In the genomic region with DNA sequence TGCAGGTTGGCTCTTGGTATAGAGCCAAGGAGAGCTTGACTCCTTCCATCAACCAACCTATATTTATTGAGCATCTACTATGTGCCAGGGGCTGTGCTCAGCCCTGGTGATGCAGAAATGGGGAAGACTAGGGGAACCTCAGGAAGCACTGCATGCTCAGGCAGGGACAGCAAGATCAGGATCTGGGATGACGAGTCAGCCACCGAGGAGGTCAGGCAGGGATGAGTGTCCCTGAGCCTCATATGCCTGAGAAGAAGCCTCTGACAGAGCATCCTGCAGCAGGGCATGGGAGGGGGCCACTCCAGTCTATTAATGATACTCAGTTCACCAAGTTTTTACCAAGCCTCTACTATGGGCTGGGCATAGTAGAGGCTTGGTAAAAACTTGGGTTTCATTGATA, we compare ENCODE assay signal across 24 cellular contexts.
A peak's percentile ranks its signal among the peaks of the same experiment; 100 is the strongest.
DNase-seq lines count a peak whose midpoint lies in the region; ATAC-seq and TF ChIP-seq lines count a peak whose summit lies in the region.
"Had no signal": no experiment of that assay in that cellular context is flagged by ENCODE, and none has a peak within 500 bp of the region (broad histone marks: within the 10 kb centered on the region; RNA-seq: fewer than 3 reads in every experiment).

No MANE protein-coding gene starts in this region.

- H3K9me3 ChIP-seq in CD8-positive, alpha-beta memory T cell (ENCODE audit: low read length) = peaks cover 2% of the 10 kb centered on the region
- H3K9me3 ChIP-seq: pancreas, suprapubic skin had no signal

- no peaks in the 10 kb centered on the region for H3K36me3 ChIP-seq in CD8-positive, alpha-beta memory T cell (ENCODE audit: insufficient read depth, low read length)
- H3K36me3 ChIP-seq: pancreas, suprapubic skin had no signal

- peak overlapping the region; percentile 8 for H3K4me3 ChIP-seq in CD8-positive, alpha-beta memory T cell (ENCODE audit: low read length)
- H3K4me3 ChIP-seq: dorsolateral prefrontal cortex, pancreas, smooth muscle cell, suprapubic skin had no signal

- peaks cover 5% of the 10 kb centered on the region for H3K36me3 Mint-ChIP-seq in activated CD4-positive, alpha-beta T cell treated with anti-CD3 and anti-CD28 coated beads, Interleukin-2, amount 10 ng/mL, durations not matched to agents 24 days and 14 days (ENCODE audit: low read depth)
- peaks cover 2 to 13% (median 6%) of the 10 kb centered on the region in 3 donors for H3K36me3 Mint-ChIP-seq in CD8-positive, alpha-beta memory T cell
- H3K36me3 Mint-ChIP-seq in activated CD8-positive, alpha-beta T cell treated with anti-CD3 and anti-CD28 coated beads for 36 hours (ENCODE audit: low read depth) = no peaks in the 10 kb centered on the region
- peaks cover 3% of the 10 kb centered on the region for H3K36me3 Mint-ChIP-seq in memory B cell

- intact Hi-C loops in activated CD4-positive, alpha-beta T cell treated with anti-CD3 and anti-CD28 coated beads, Interleukin-2, amount 10 ng/mL, durations not matched to agents 24 days and 14 days (cut with micrococcal nuclease) = loop anchor here (5.0 to 10.0 kb wide), 3 partner anchors 106 to 898 kb away; a partner anchor contains a TSS
- intact Hi-C loops in activated CD8-positive, alpha-beta T cell treated with anti-CD3 and anti-CD28 coated beads for 36 hours (cut with micrococcal nuclease) = loop anchor here (10.0 kb wide), 1 partner anchor 646 kb away; no protein-coding TSS in a partner anchor

- peak overlapping the region; percentile 87 for H3K27ac Mint-ChIP-seq in activated CD4-positive, alpha-beta T cell treated with anti-CD3 and anti-CD28 coated beads, Interleukin-2, amount 10 ng/mL, durations not matched to agents 24 days and 14 days
- peak overlapping the region; percentile 93 to 100 (median 97) for H3K27ac Mint-ChIP-seq in CD8-positive, alpha-beta memory T cell
- H3K27ac Mint-ChIP-seq in activated CD8-positive, alpha-beta T cell treated with anti-CD3 and anti-CD28 coated beads for 36 hours = peak overlapping the region; percentile 90
- peak overlapping the region; percentile 14 for H3K27ac Mint-ChIP-seq in memory B cell
- H3K27ac Mint-ChIP-seq: stimulated activated naive B cell treated with anti-CD40 and anti-IgM and Interleukin-4, amounts not matched to agents 10 μg/mL and 1 μg/mL and 100 μg/mL, for 72 hours had no signal

- POLR2A ChIA-PET in CD8-positive, alpha-beta memory T cell (lab: Charles Lee) = interaction anchor here (1.2 to 3.0 kb wide), 2 partner anchors 8 to 468 kb away, joined by 5 to 23 read pairs; a partner anchor contains a TSS
- POLR2A ChIA-PET in activated CD8-positive, alpha-beta T cell treated with anti-CD3 and anti-CD28 coated beads for 36 hours (lab: Charles Lee) = interaction anchor here (0.9 to 1.4 kb wide), 2 partner anchors 10 to 316 kb away, joined by 3 read pairs; a partner anchor contains a TSS

- peaks cover 76% of the 10 kb centered on the region for H3K4me1 Mint-ChIP-seq in activated CD4-positive, alpha-beta T cell treated with anti-CD3 and anti-CD28 coated beads, Interleukin-2, amount 10 ng/mL, durations not matched to agents 24 days and 14 days
- peaks cover 92 to 99% (median 97%) of the 10 kb centered on the region in 3 donors for H3K4me1 Mint-ChIP-seq in CD8-positive, alpha-beta memory T cell
- H3K4me1 Mint-ChIP-seq in activated CD8-positive, alpha-beta T cell treated with anti-CD3 and anti-CD28 coated beads for 36 hours (ENCODE audit: low read depth) = peaks cover 71% of the 10 kb centered on the region
- peaks cover 35% of the 10 kb centered on the region for H3K4me1 Mint-ChIP-seq in memory B cell

- H3K27me3 Mint-ChIP-seq in activated CD4-positive, alpha-beta T cell treated with anti-CD3 and anti-CD28 coated beads, Interleukin-2, amount 10 ng/mL, durations not matched to agents 24 days and 14 days = no peaks in the 10 kb centered on the region
- H3K27me3 Mint-ChIP-seq in CD8-positive, alpha-beta memory T cell = peaks cover 0 to 2% of the 10 kb centered on the region in 2 donors
- H3K27me3 Mint-ChIP-seq in activated CD8-positive, alpha-beta T cell treated with anti-CD3 and anti-CD28 coated beads for 36 hours = no peaks in the 10 kb centered on the region
- H3K27me3 Mint-ChIP-seq in memory B cell = peaks cover 7% of the 10 kb centered on the region

- no peaks in the 10 kb centered on the region for H3K27me3 ChIP-seq in CD8-positive, alpha-beta memory T cell (ENCODE audit: insufficient read depth, low read length, poor library complexity, severe bottlenecking)
- H3K27me3 ChIP-seq: dorsolateral prefrontal cortex had no signal

- peaks cover 6% of the 10 kb centered on the region for H3K9me3 Mint-ChIP-seq in activated CD4-positive, alpha-beta T cell treated with anti-CD3 and anti-CD28 coated beads, Interleukin-2, amount 10 ng/mL, durations not matched to agents 24 days and 14 days
- H3K9me3 Mint-ChIP-seq in CD8-positive, alpha-beta memory T cell = peaks cover 0 to 4% (median 3%) of the 10 kb centered on the region in 5 donors
- H3K9me3 Mint-ChIP-seq in activated CD8-positive, alpha-beta T cell treated with anti-CD3 and anti-CD28 coated beads for 36 hours = peaks cover 3% of the 10 kb centered on the region
- H3K9me3 Mint-ChIP-seq in memory B cell = peaks cover 3% of the 10 kb centered on the region

- H3K4me3 Mint-ChIP-seq in activated CD4-positive, alpha-beta T cell treated with anti-CD3 and anti-CD28 coated beads, Interleukin-2, amount 10 ng/mL, durations not matched to agents 24 days and 14 days = no peak overlapping the region
- H3K4me3 Mint-ChIP-seq in CD8-positive, alpha-beta memory T cell = peak overlapping the region in 6 of 7 donors; percentile 28 to 77 (median 74)
- H3K4me3 Mint-ChIP-seq in activated CD8-positive, alpha-beta T cell treated with anti-CD3 and anti-CD28 coated beads for 36 hours = no peak overlapping the region
- no peak overlapping the region for H3K4me3 Mint-ChIP-seq in memory B cell
- H3K4me3 Mint-ChIP-seq: stimulated activated naive B cell treated with anti-CD40 and anti-IgM and Interleukin-4, amounts not matched to agents 10 μg/mL and 1 μg/mL and 100 μg/mL, for 72 hours had no signal

- no peak for ATAC-seq in activated CD8-positive, alpha-beta T cell treated with anti-CD3 and anti-CD28 coated beads for 36 hours
- ATAC-seq in memory B cell (ENCODE audit: low read depth) (no peak), HG03571 (IDR thresholded peaks at IDR 0.05; ENCODE audit: unreplicated experiment) (no peak)
- ATAC-seq: pancreas; SK-N-SH treated with all-trans-retinoic acid at 6 μM for 48 hours; stimulated activated naive B cell treated with anti-CD40 and anti-IgM and Interleukin-4, amounts not matched to agents 10 μg/mL and 1 μg/mL and 100 μg/mL, for 72 hours had no signal

- TF ChIP-seq CTCF in activated CD8-positive, alpha-beta T cell treated with anti-CD3 and anti-CD28 coated beads for 36 hours (IDR thresholded peaks at IDR 0.05) = no peak

- CTCF ChIA-PET in CD8-positive, alpha-beta memory T cell (lab: Charles Lee) = interaction anchor here (2.1 to 14.7 kb wide), 3 partner anchors 9 to 34 kb away, joined by 10 to 276 read pairs (median 92); no protein-coding TSS in a partner anchor
- CTCF ChIA-PET in activated CD8-positive, alpha-beta T cell treated with anti-CD3 and anti-CD28 coated beads for 36 hours (lab: Charles Lee) = interaction anchor here (0.8 to 3.5 kb wide), 4 partner anchors 9 to 34 kb away, joined by 3 to 32 read pairs (median 6); no protein-coding TSS in a partner anchor

- H3K4me1 ChIP-seq in CD8-positive, alpha-beta memory T cell (ENCODE audit: insufficient read depth, low read length) = peaks cover 75% of the 10 kb centered on the region
- H3K4me1 ChIP-seq: pancreas, suprapubic skin had no signal

- H3K27ac ChIP-seq in CD8-positive, alpha-beta memory T cell (ENCODE audit: low read depth, low read length) = peak overlapping the region; percentile 60
- H3K27ac ChIP-seq: HL-60, pancreas, suprapubic skin had no signal

- no peak for DNase-seq in activated CD4-positive, alpha-beta T cell treated with anti-CD3 and anti-CD28 coated beads, Interleukin-2, amount 10 ng/mL, durations not matched to agents 24 days and 14 days
- no peak for DNase-seq in activated CD4-positive, alpha-beta T cell treated with anti-CD3 and anti-CD28 coated beads, Interleukin-2, amount 50 U/mL, for 1 hour
- DNase-seq in CD8-positive, alpha-beta memory T cell = no peak
- no peak for DNase-seq in activated CD8-positive, alpha-beta T cell treated with anti-CD3 and anti-CD28 coated beads for 36 hours
- no peak for DNase-seq in memory B cell (ENCODE audit: low spot score in 2 of 2)
- no peak for DNase-seq in DMS53 (lab: John Stamatoyannopoulos, UW)
- DNase-seq in HuH-7.5 (ENCODE audit: low spot score) = no peak
- DNase-seq: activated CD8-positive, alpha-beta memory T cell treated with anti-CD3 and anti-CD28 coated beads, Interleukin-2, amount 50 U/mL, for 48 hours; activated gamma-delta T cell; AML-193; COR-L47; DMS79; HCEC 1CT; NCI-H1048; NCI-H1694 treated with DMSO at 0.1 percent for 48 hours; NCI-H526 treated with DMSO at 0.1 percent for 48 hours; pancreas; stimulated activated naive B cell treated with anti-CD40 and anti-IgM and Interleukin-4, amounts not matched to agents 10 μg/mL and 1 μg/mL and 100 μg/mL, for 72 hours had no signal

Comparison
In these comparisons a context has a peak if more than half of its experiments do, and no peak if none do; other contexts are left out.
1. H3K27ac Mint-ChIP-seq: peak in every context shown above with its lines; median percentile 97 in CD8-positive, alpha-beta memory T cell; 90 in activated CD8-positive, alpha-beta T cell treated with anti-CD3 and anti-CD28 coated beads for 36 hours; 87 in activated CD4-positive, alpha-beta T cell treated with anti-CD3 and anti-CD28 coated beads, Interleukin-2, amount 10 ng/mL, durations not matched to agents 24 days and 14 days; 14 in memory B cell.
2. H3K4me3 Mint-ChIP-seq: peak in CD8-positive, alpha-beta memory T cell (6 of 7); none in activated CD4-positive, alpha-beta T cell treated with anti-CD3 and anti-CD28 coated beads, Interleukin-2, amount 10 ng/mL, durations not matched to agents 24 days and 14 days (single experiment), activated CD8-positive, alpha-beta T cell treated with anti-CD3 and anti-CD28 coated beads for 36 hours (single experiment) and memory B cell (single experiment).